26 cellular contexts compared by ENCODE assay signal in genomic region chr13:24176351-24177101, GRCh38. TPM values are rescaled to one million over a fixed set of nuclear protein-coding genes. Genes with fewer than 3 reads are reported as not detected.
A peak's percentile ranks its signal among the peaks of the same experiment; 100 is the strongest.
DNase-seq lines count a peak whose midpoint lies in the region; ATAC-seq and TF ChIP-seq lines count a peak whose summit lies in the region.
"Had no signal": no experiment of that assay in that cellular context is flagged by ENCODE, and none has a peak within 500 bp of the region (broad histone marks: within the 10 kb centered on the region; RNA-seq: fewer than 3 reads in every experiment).

No MANE protein-coding gene starts in this region.

- H3K27me3 ChIP-seq in tibial nerve, result no peaks in the 10 kb centered on the region
- H3K27me3 ChIP-seq: upper lobe of right lung had no signal

- H3K4me3 Mint-ChIP-seq in activated naive CD8-positive, alpha-beta T cell, result no peak overlapping the region
- no peak overlapping the region for H3K4me3 Mint-ChIP-seq in activated naive CD8-positive, alpha-beta T cell treated with anti-CD3 and anti-CD28 coated beads, Interleukin-2, amount 50 U/mL, for 24 hours
- H3K4me3 Mint-ChIP-seq: activated CD4-positive, alpha-beta T cell treated with anti-CD3 and anti-CD28 coated beads, Interleukin-2, amount 10 ng/mL, durations not matched to agents 7 days and 5 days; activated T-helper 17 cell treated with anti-CD3 and anti-CD28 coated beads, Interleukin-2, amount 50 U/mL, for 72 hours; CD8-positive, alpha-beta memory T cell; dendritic cell treated with granulocyte-macrophage colony-stimulating factor and Interleukin-4, amounts not matched to agents 40 ng/mL and 50 ng/mL, for 4 days; stimulated activated naive CD8-positive, alpha-beta T cell treated with anti-CD3 and anti-CD28 coated beads, Interleukin-15, amount 100 ng/mL, for 72 hours; T-helper 2 cell treated with Interferon-gamma antibody and Interleukin-4, amounts not matched to agents 5 μg/mL and 100 μg/mL, for 36 hours had no signal

- H3K36me3 ChIP-seq in tibial nerve, result no peaks in the 10 kb centered on the region
- H3K36me3 ChIP-seq: lower lobe of right lung, upper lobe of right lung, WERI-Rb-1 had no signal

- DNase-seq in activated naive CD8-positive, alpha-beta T cell treated with anti-CD3 and anti-CD28 coated beads, Interleukin-2, amount 50 U/mL, for 24 hours, result no peak
- peak; percentile 21 for DNase-seq in cerebellum (ENCODE audit: low spot score)
- peak; percentile 30 to 77 for DNase-seq in lung microvascular endothelial cell (ENCODE audit: low read depth in 2 of 2)
- DNase-seq in tibial nerve (ENCODE audit: low spot score in 2 of 2), result no peak
- DNase-seq in NCI-H146 (lab: John Stamatoyannopoulos, UW), result no peak
- no peak for DNase-seq in epidermal melanocyte (ENCODE audit: insufficient read length, low spot score)
- DNase-seq: activated CD4-positive, alpha-beta T cell treated with anti-CD3 and anti-CD28 coated beads, Interleukin-2, amount 10 ng/mL, durations not matched to agents 7 days and 5 days; AML-193; CD8-positive, alpha-beta memory T cell; DMS53; foreskin melanocyte; lower lobe of right lung; NCI-H1092; NCI-H2081 treated with DMSO at 0.1 percent for 48 hours; NCI-H446 treated with DMSO at 0.1 percent for 48 hours; RPMI8226; stimulated activated CD4-positive, alpha-beta T cell treated with anti-CD3 and anti-CD28 coated beads, Interleukin-4, amount 100 ng/mL, for 24 hours; stimulated activated naive CD8-positive, alpha-beta T cell treated with anti-CD3 and anti-CD28 coated beads, Interleukin-15, amount 100 ng/mL, for 72 hours; upper lobe of right lung; WERI-Rb-1 had no signal

- peak overlapping the region in 3 of 4 donors; percentile 13 to 45 (median 36) for H3K27ac ChIP-seq in tibial nerve
- H3K27ac ChIP-seq: epithelial cell of prostate, lower lobe of right lung, upper lobe of right lung, WERI-Rb-1 had no signal

- peaks cover 17% of the 10 kb centered on the region for H3K36me3 Mint-ChIP-seq in activated naive CD8-positive, alpha-beta T cell
- peaks cover 6% of the 10 kb centered on the region for H3K36me3 Mint-ChIP-seq in activated naive CD8-positive, alpha-beta T cell treated with anti-CD3 and anti-CD28 coated beads, Interleukin-2, amount 50 U/mL, for 24 hours (ENCODE audit: low read depth)

- 81 to 85% methylated on average over 8 of the region's 8 CpGs for WGBS in tibial nerve, 2 donors

- H3K27ac Mint-ChIP-seq in activated naive CD8-positive, alpha-beta T cell, result peak overlapping the region; percentile 19
- no peak overlapping the region for H3K27ac Mint-ChIP-seq in activated naive CD8-positive, alpha-beta T cell treated with anti-CD3 and anti-CD28 coated beads, Interleukin-2, amount 50 U/mL, for 24 hours
- H3K27ac Mint-ChIP-seq: activated CD4-positive, alpha-beta T cell treated with anti-CD3 and anti-CD28 coated beads, Interleukin-2, amount 10 ng/mL, durations not matched to agents 7 days and 5 days; activated T-helper 17 cell treated with anti-CD3 and anti-CD28 coated beads, Interleukin-2, amount 50 U/mL, for 72 hours; dendritic cell treated with granulocyte-macrophage colony-stimulating factor and Interleukin-4, amounts not matched to agents 40 ng/mL and 50 ng/mL, for 4 days; T-helper 2 cell treated with Interferon-gamma antibody and Interleukin-4, amounts not matched to agents 5 μg/mL and 100 μg/mL, for 36 hours had no signal

- TF ChIP-seq CTCF in tibial nerve (IDR thresholded peaks at IDR 0.05), result no peak

- TF ChIP-seq EP300 in tibial nerve (IDR thresholded peaks at IDR 0.05), result no peak

- H3K9me3 ChIP-seq in tibial nerve, result no peaks in the 10 kb centered on the region
- H3K9me3 ChIP-seq: lower lobe of right lung, upper lobe of right lung had no signal

- no peaks in the 10 kb centered on the region for H3K27me3 Mint-ChIP-seq in activated naive CD8-positive, alpha-beta T cell
- H3K27me3 Mint-ChIP-seq in activated naive CD8-positive, alpha-beta T cell treated with anti-CD3 and anti-CD28 coated beads, Interleukin-2, amount 50 U/mL, for 24 hours, result no peaks in the 10 kb centered on the region
- H3K27me3 Mint-ChIP-seq: activated CD4-positive, alpha-beta T cell treated with anti-CD3 and anti-CD28 coated beads, Interleukin-2, amount 10 ng/mL, durations not matched to agents 7 days and 5 days; dendritic cell treated with granulocyte-macrophage colony-stimulating factor and Interleukin-4, amounts not matched to agents 40 ng/mL and 50 ng/mL, for 4 days; stimulated activated naive CD8-positive, alpha-beta T cell treated with anti-CD3 and anti-CD28 coated beads, Interleukin-15, amount 100 ng/mL, for 72 hours had no signal

- no peak for TF ChIP-seq POLR2A in tibial nerve (IDR thresholded peaks at IDR 0.05)

- no peak for ATAC-seq in activated naive CD8-positive, alpha-beta T cell treated with anti-CD3 and anti-CD28 coated beads, Interleukin-2, amount 50 U/mL, for 24 hours
- no peak for ATAC-seq in HG03139 (IDR thresholded peaks at IDR 0.05; ENCODE audit: unreplicated experiment)
- ATAC-seq: activated T-helper 17 cell treated with anti-CD3 and anti-CD28 coated beads, Interleukin-2, amount 50 U/mL, for 72 hours; lower lobe of right lung; stimulated activated naive CD8-positive, alpha-beta T cell treated with anti-CD3 and anti-CD28 coated beads, Interleukin-15, amount 100 ng/mL, for 72 hours; upper lobe of right lung had no signal

- H3K4me1 Mint-ChIP-seq in activated naive CD8-positive, alpha-beta T cell (ENCODE audit: low read depth), result peaks cover 63% of the 10 kb centered on the region
- peaks cover 56% of the 10 kb centered on the region for H3K4me1 Mint-ChIP-seq in activated naive CD8-positive, alpha-beta T cell treated with anti-CD3 and anti-CD28 coated beads, Interleukin-2, amount 50 U/mL, for 24 hours

- H3K4me1 ChIP-seq in tibial nerve, result peaks cover 0 to 15% (median 8%) of the 10 kb centered on the region in 4 donors
- H3K4me1 ChIP-seq: lower lobe of right lung, upper lobe of right lung had no signal

- no peak overlapping the region for H3K4me3 ChIP-seq in tibial nerve
- H3K4me3 ChIP-seq: lower lobe of right lung, upper lobe of right lung had no signal

- H3K9me3 Mint-ChIP-seq in activated naive CD8-positive, alpha-beta T cell (ENCODE audit: low read depth), result no peaks in the 10 kb centered on the region
- no peaks in the 10 kb centered on the region for H3K9me3 Mint-ChIP-seq in activated naive CD8-positive, alpha-beta T cell treated with anti-CD3 and anti-CD28 coated beads, Interleukin-2, amount 50 U/mL, for 24 hours
- H3K9me3 Mint-ChIP-seq: activated T-helper 17 cell treated with anti-CD3 and anti-CD28 coated beads, Interleukin-2, amount 50 U/mL, for 72 hours; CD8-positive, alpha-beta memory T cell; dendritic cell treated with granulocyte-macrophage colony-stimulating factor and Interleukin-4, amounts not matched to agents 40 ng/mL and 50 ng/mL, for 4 days had no signal

RNA-seq across cellular contexts. Expression of gene SPATA13, which starts 16.0 kb away (rescaled TPM):
- 32.1 TPM for total RNA-seq in cerebellum
- 0.99 and 3.3 TPM in 2 replicates for total RNA-seq in lung microvascular endothelial cell
- total RNA-seq in tibial nerve, result 10 to 100 TPM; 35.0 to 96.0 (median 51.7) TPM

Comparison
In these comparisons a context has a peak if more than half of its experiments do, and no peak if none do; other contexts are left out.
1. DNase-seq: peak in cerebellum (single experiment) and lung microvascular endothelial cell (2 of 2); none in activated naive CD8-positive, alpha-beta T cell treated with anti-CD3 and anti-CD28 coated beads, Interleukin-2, amount 50 U/mL, for 24 hours (single experiment), tibial nerve (0 of 2), NCI-H146 (single experiment) and epidermal melanocyte (single experiment).